8 cellular contexts compared by ENCODE assay signal in genomic region chr19:2456301-2456570, GRCh38. TPM values are rescaled to one million over a fixed set of nuclear protein-coding genes. Genes with fewer than 3 reads are reported as not detected.
DNase-seq lines count a peak whose midpoint lies in the region; ATAC-seq and TF ChIP-seq lines count a peak whose summit lies in the region.

No MANE protein-coding gene starts in this region.

- peak; percentile 19 for ATAC-seq in GM19463 (IDR thresholded peaks at IDR 0.05; ENCODE audit: unreplicated experiment)
- ATAC-seq in GM21528 (IDR thresholded peaks at IDR 0.05; ENCODE audit: low FRiP score, unreplicated experiment): no peak
- no peak for ATAC-seq in GM21717 (IDR thresholded peaks at IDR 0.05; ENCODE audit: unreplicated experiment)

- H3K27me3 ChIP-seq in MM.1S (replicated peaks; ENCODE audit: insufficient read depth, low read length): no peaks in the 10 kb centered on the region

- no peaks in the 10 kb centered on the region for H3K36me3 Mint-ChIP-seq in osteocyte (ENCODE audit: unreplicated experiment)

- no peaks in the 10 kb centered on the region for H3K36me3 ChIP-seq in MM.1S (replicated peaks; ENCODE audit: insufficient read depth, low read length)

- H3K27ac Mint-ChIP-seq in osteocyte (ENCODE audit: unreplicated experiment): no peak overlapping the region

- peak overlapping the region; percentile 87 for H3K4me2 ChIP-seq in MM.1S (ENCODE audit: low read depth, low read length)

- peaks cover 11% of the 10 kb centered on the region; the same call in 1 of the 2 replicates for H3F3A ChIP-seq in MM.1S (ENCODE audit: insufficient read depth, low read length)

- H3K4me3 ChIP-seq in MM.1S (ENCODE audit: low read length) (peak overlapping the region; percentile 98), epithelial cell of proximal tubule (ENCODE audit: low read depth, low read length) (peak overlapping the region; percentile 95)

- peaks cover 20% of the 10 kb centered on the region for H4K20me1 ChIP-seq in MM.1S (ENCODE audit: insufficient read depth, low read length)

- peaks cover 10% of the 10 kb centered on the region; the same call in 1 of the 2 replicates for H3K4me1 ChIP-seq in MM.1S (ENCODE audit: low read length)

- H3K27me3 Mint-ChIP-seq in osteocyte (ENCODE audit: unreplicated experiment): no peaks in the 10 kb centered on the region

- peak overlapping the region; percentile 6; the same call in 1 of the 2 replicates for H2AFZ ChIP-seq in MM.1S (ENCODE audit: low read length)

- H3K9me3 ChIP-seq in MM.1S (replicated peaks; ENCODE audit: insufficient read depth, low read length): no peaks in the 10 kb centered on the region

- H3K27ac ChIP-seq in MM.1S (ENCODE audit: low read length): peak overlapping the region; percentile 39; the same call in 1 of the 2 replicates

- no peaks in the 10 kb centered on the region for H3K9me2 ChIP-seq in MM.1S (replicated peaks; ENCODE audit: insufficient read depth, low read length)

- no peak for TF ChIP-seq CTCF in MM.1S (IDR thresholded peaks at IDR 0.05; ENCODE audit: low read length)
- TF ChIP-seq CTCF in epithelial cell of proximal tubule (conservative IDR thresholded peaks at IDR 0.05; ENCODE audit: low read depth, low read length): no peak
- no peak for TF ChIP-seq CTCF in osteocyte (IDR thresholded peaks at IDR 0.05)

- no peak for DNase-seq in MM.1S
- no peak for DNase-seq in epithelial cell of proximal tubule (ENCODE audit: low read depth)
- DNase-seq in osteocyte (ENCODE audit: extremely low spot score, unreplicated experiment): peak; percentile 82
- no peak for DNase-seq in DMS153 (lab: John Stamatoyannopoulos, UW)
- no peak for DNase-seq in nucleus accumbens (lab: John Stamatoyannopoulos, UW)

- peak overlapping the region; percentile 98 for H3K9ac ChIP-seq in MM.1S (ENCODE audit: low read length)

- H3K9me3 Mint-ChIP-seq in osteocyte (ENCODE audit: unreplicated experiment): no peaks in the 10 kb centered on the region

- H3K4me1 Mint-ChIP-seq in osteocyte (ENCODE audit: unreplicated experiment): peaks cover 20% of the 10 kb centered on the region

- H3K4me3 Mint-ChIP-seq in osteocyte (ENCODE audit: unreplicated experiment): peak overlapping the region; percentile 77

- peaks cover 59% of the 10 kb centered on the region for H3K79me2 ChIP-seq in MM.1S (ENCODE audit: low read length)

RNA-seq across cellular contexts. Expression of gene LMNB2, which starts 0.5 kb away (rescaled TPM):
- total RNA-seq in epithelial cell of proximal tubule (136 and 246 TPM in 2 replicates), osteocyte (40.2 and 40.8 TPM in 2 replicates)

RNA-seq across cellular contexts. Expression of gene GADD45B, which starts 19.7 kb away (rescaled TPM):
- total RNA-seq in epithelial cell of proximal tubule (29.2 and 35.7 TPM in 2 replicates), osteocyte (148 and 165 TPM in 2 replicates)

RNA-seq across cellular contexts. Expression of gene TIMM13, which starts 28.9 kb away (rescaled TPM):
- total RNA-seq in epithelial cell of proximal tubule (100 and 118 TPM in 2 replicates), osteocyte (108 and 109 TPM in 2 replicates)
